In genomic region chr4:8370106-8370787, GRCh38 we compare ENCODE assay signal across 17 cellular contexts.
A peak's percentile ranks its signal among the peaks of the same experiment; 100 is the strongest.
DNase-seq lines count a peak whose midpoint lies in the region; FAIRE-seq and TF ChIP-seq lines count a peak whose summit lies in the region.
"Had no signal": no experiment of that assay in that cellular context is flagged by ENCODE, and none has a peak within 500 bp of the region (broad histone marks: within the 10 kb centered on the region; RNA-seq: fewer than 3 reads in every experiment).

No MANE protein-coding gene starts in this region.

- no peaks in the 10 kb centered on the region for H3K27me3 ChIP-seq in BLaER1
- no peaks in the 10 kb centered on the region for H3K27me3 ChIP-seq in skeletal muscle tissue (ENCODE audit: control insufficient read depth in 3 of 3, insufficient read depth in 3 of 3, low read length in 3 of 3)
- no peaks in the 10 kb centered on the region for H3K27me3 ChIP-seq in CD8-positive, alpha-beta memory T cell (ENCODE audit: insufficient read depth, low read length, poor library complexity, severe bottlenecking)

- H3K36me3 ChIP-seq in BLaER1 (peaks cover 76% of the 10 kb centered on the region), kidney (ENCODE audit: control insufficient read depth in 1 of 2, insufficient read depth in 2 of 2, low read length in 2 of 2) (peaks cover 0 to 1% of the 10 kb centered on the region in 2 donors), skeletal muscle tissue (ENCODE audit: control insufficient read depth in 3 of 3, insufficient read depth in 3 of 3, low read length in 3 of 3) (peaks cover 11 to 28% (median 24%) of the 10 kb centered on the region in 3 donors)
- H3K36me3 ChIP-seq in CD8-positive, alpha-beta memory T cell (ENCODE audit: insufficient read depth, low read length), result no peaks in the 10 kb centered on the region

- no peaks in the 10 kb centered on the region for H3K4me1 Mint-ChIP-seq in CD8-positive, alpha-beta memory T cell

- peaks cover 15% of the 10 kb centered on the region for H4K20me1 ChIP-seq in BLaER1

- intact Hi-C loops in kidney (cut with DNase I), result no loop called here

- POLR2A ChIA-PET in CD8-positive, alpha-beta memory T cell (lab: Charles Lee), result no interaction called here

- H3K9ac ChIP-seq in BLaER1 (no peak overlapping the region), kidney (ENCODE audit: low read length in 2 of 2) (no peak overlapping the region), skeletal muscle tissue (ENCODE audit: low read depth in 1 of 3, low read length in 3 of 3) (peak overlapping the region in 1 of 3 donors; percentile 40)
- H3K9ac ChIP-seq: KMS-11 had no signal

- peaks cover 0 to 1% of the 10 kb centered on the region in 2 donors for H3K27me3 Mint-ChIP-seq in CD8-positive, alpha-beta memory T cell
- H3K27me3 Mint-ChIP-seq: CD4-positive, alpha-beta T cell had no signal

- H3K4me3 Mint-ChIP-seq in CD8-positive, alpha-beta memory T cell, result no peak overlapping the region
- H3K4me3 Mint-ChIP-seq: CD4-positive, alpha-beta T cell had no signal

- CTCF ChIA-PET in CD8-positive, alpha-beta memory T cell (lab: Charles Lee), result no interaction called here

- peaks cover 5 to 30% (median 8%) of the 10 kb centered on the region in 3 donors for H3K36me3 Mint-ChIP-seq in CD8-positive, alpha-beta memory T cell

- H3K27ac ChIP-seq in BLaER1, result no peak overlapping the region
- H3K27ac ChIP-seq in kidney (ENCODE audit: low read depth in 2 of 2, low read length in 2 of 2), result no peak overlapping the region
- peak overlapping the region; percentile 25 for H3K27ac ChIP-seq in skeletal muscle tissue (ENCODE audit: low read depth, low read length)
- no peak overlapping the region for H3K27ac ChIP-seq in CD8-positive, alpha-beta memory T cell (ENCODE audit: low read depth, low read length)
- H3K27ac ChIP-seq: KMS-11, SK-N-MC had no signal

- H3K4me1 ChIP-seq in BLaER1, result peaks cover 63% of the 10 kb centered on the region
- no peaks in the 10 kb centered on the region for H3K4me1 ChIP-seq in kidney (ENCODE audit: control insufficient read depth in 1 of 2, insufficient read depth in 1 of 2, low read depth in 1 of 2, low read length in 2 of 2)
- H3K4me1 ChIP-seq in skeletal muscle tissue (ENCODE audit: control insufficient read depth in 3 of 3, insufficient read depth in 3 of 3, low read length in 3 of 3), result peaks cover 0 to 11% (median 0%) of the 10 kb centered on the region in 3 donors
- no peaks in the 10 kb centered on the region for H3K4me1 ChIP-seq in CD8-positive, alpha-beta memory T cell (ENCODE audit: insufficient read depth, low read length)

- no peak overlapping the region for H3K27ac Mint-ChIP-seq in CD8-positive, alpha-beta memory T cell
- H3K27ac Mint-ChIP-seq: CD4-positive, alpha-beta T cell had no signal

- TF ChIP-seq POLR2A in H54 (IDR thresholded peaks at IDR 0.05; ENCODE audit: low read depth, low read length), result no peak

- H3K4me3 ChIP-seq in BLaER1, result no peak overlapping the region
- H3K4me3 ChIP-seq in GM12865 (ENCODE audit: low read depth, low read length), result no peak overlapping the region
- H3K4me3 ChIP-seq in kidney (ENCODE audit: low read length in 2 of 2), result no peak overlapping the region
- no peak overlapping the region for H3K4me3 ChIP-seq in skeletal muscle tissue (ENCODE audit: low read length in 3 of 3)
- H3K4me3 ChIP-seq in CD8-positive, alpha-beta memory T cell (ENCODE audit: low read length), result no peak overlapping the region
- H3K4me3 ChIP-seq: SK-N-MC had no signal

- no peaks in the 10 kb centered on the region for H3K9me3 Mint-ChIP-seq in CD8-positive, alpha-beta memory T cell
- H3K9me3 Mint-ChIP-seq: CD4-positive, alpha-beta T cell had no signal

- H3K4me2 ChIP-seq in BLaER1, result peak overlapping the region; percentile 99
- H3K4me2 ChIP-seq: KMS-11 had no signal

- H3K9me3 ChIP-seq in BLaER1 (no peaks in the 10 kb centered on the region), kidney (ENCODE audit: control insufficient read depth in 1 of 2, low read length in 2 of 2) (no peaks in the 10 kb centered on the region), skeletal muscle tissue (ENCODE audit: control insufficient read depth in 3 of 3, low read length in 3 of 3) (no peaks in the 10 kb centered on the region)
- no peaks in the 10 kb centered on the region for H3K9me3 ChIP-seq in CD8-positive, alpha-beta memory T cell (ENCODE audit: low read length)

- TF ChIP-seq CTCF in GM12865 (IDR thresholded peaks at IDR 0.05; ENCODE audit: insufficient read depth, low read depth, low read length, missing control alignments), result no peak
- TF ChIP-seq CTCF in kidney (IDR thresholded peaks at IDR 0.05; ENCODE audit: borderline replicate concordance, extremely low read depth, insufficient read depth), result no peak

- DNase-seq in GM12865 (ENCODE audit: low read depth) (peak; percentile 14), kidney (peak; percentile 68), C1 segment of cervical spinal cord (lab: John Stamatoyannopoulos, UW) (no peak), H54 (ENCODE audit: insufficient read length, low spot score) (no peak)
- no peak for DNase-seq in CD8-positive, alpha-beta memory T cell
- DNase-seq: Calu3; CD4-positive, alpha-beta T cell; GOT3; NCI-H1048; NCI-H146; NCI-H2081; NCI-H510A; NCI-H82 had no signal

- FAIRE-seq in kidney (lab: Jason Lieb, UNC) (no peak), H54 (lab: Jason Lieb, UNC) (no peak)

Comparison
In these comparisons a context has a peak if more than half of its experiments do, and no peak if none do; other contexts are left out.
1. DNase-seq: peak in GM12865 (single experiment) and kidney (single experiment); none in CD8-positive, alpha-beta memory T cell (0 of 5), C1 segment of cervical spinal cord (0 of 14) and H54 (single experiment).